8 cellular contexts compared by ENCODE assay signal in the genomic region with DNA sequence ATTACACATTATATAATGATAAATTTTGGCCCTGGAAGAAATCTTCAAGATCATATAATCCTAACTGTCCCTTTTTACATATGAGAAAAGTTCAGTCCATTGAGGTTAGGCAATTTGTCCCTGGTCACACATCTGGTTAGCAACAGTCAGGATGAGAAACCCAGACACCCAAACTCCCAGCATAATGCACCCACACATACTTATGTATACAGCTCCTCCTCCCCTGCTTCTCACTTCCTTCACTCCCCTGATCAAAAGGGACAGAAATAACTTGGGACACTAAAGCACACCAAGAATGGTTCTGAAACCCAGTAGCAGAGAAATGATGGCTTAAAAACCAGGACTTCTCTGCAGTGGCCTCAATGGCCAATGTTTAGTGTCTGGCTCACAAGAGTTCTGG. TPM values are rescaled to one million over a fixed set of nuclear protein-coding genes. Genes with fewer than 3 reads are reported as not detected.
DNase-seq lines count a peak whose midpoint lies in the region; ATAC-seq and TF ChIP-seq lines count a peak whose summit lies in the region.

No MANE protein-coding gene starts in this region.

- H3K27ac Mint-ChIP-seq in effector memory CD8-positive, alpha-beta T cell: peak overlapping the region; percentile 87 to 90
- peak overlapping the region in 5 of 9 donors; percentile 15 to 54 (median 26) for H3K27ac Mint-ChIP-seq in naive thymus-derived CD4-positive, alpha-beta T cell

- H3K9me3 Mint-ChIP-seq in effector memory CD8-positive, alpha-beta T cell: no peaks in the 10 kb centered on the region
- no peaks in the 10 kb centered on the region for H3K9me3 Mint-ChIP-seq in naive thymus-derived CD4-positive, alpha-beta T cell

- H3K27me3 Mint-ChIP-seq in effector memory CD8-positive, alpha-beta T cell: no peaks in the 10 kb centered on the region
- H3K27me3 Mint-ChIP-seq in naive thymus-derived CD4-positive, alpha-beta T cell: no peaks in the 10 kb centered on the region

- no peak for ATAC-seq in effector memory CD8-positive, alpha-beta T cell (replicated peaks)
- no peak for ATAC-seq in naive thymus-derived CD4-positive, alpha-beta T cell
- no peak for ATAC-seq in HG02852 (IDR thresholded peaks at IDR 0.05; ENCODE audit: unreplicated experiment)

- peaks cover 0 to 4% of the 10 kb centered on the region in 2 donors for H3K4me1 ChIP-seq in naive thymus-derived CD4-positive, alpha-beta T cell (ENCODE audit: control insufficient read depth in 2 of 2, insufficient read depth in 2 of 2, low read length in 2 of 2)

- H3K36me3 Mint-ChIP-seq in effector memory CD8-positive, alpha-beta T cell (ENCODE audit: insufficient read depth): peaks cover 7% of the 10 kb centered on the region
- peaks cover 0 to 25% (median 11%) of the 10 kb centered on the region in 5 donors for H3K36me3 Mint-ChIP-seq in naive thymus-derived CD4-positive, alpha-beta T cell

- DNase-seq in AG10803 (ENCODE audit: low read depth) (peak; percentile 65), LHCN-M2 (ENCODE audit: low read depth) (peak; percentile 26), KBM-7 (no peak), activated gamma-delta T cell (lab: John Stamatoyannopoulos, UW) (no peak)
- DNase-seq in effector memory CD8-positive, alpha-beta T cell: no peak
- DNase-seq in naive thymus-derived CD4-positive, alpha-beta T cell: no peak
- no peak for DNase-seq in effector CD4-positive, alpha-beta T cell

- no peaks in the 10 kb centered on the region for H3K9me3 ChIP-seq in naive thymus-derived CD4-positive, alpha-beta T cell (ENCODE audit: control insufficient read depth in 2 of 3, low read length in 3 of 3)

- H3K27ac ChIP-seq in naive thymus-derived CD4-positive, alpha-beta T cell (ENCODE audit: low read depth, low read length): no peak overlapping the region

- CTCF ChIA-PET in naive thymus-derived CD4-positive, alpha-beta T cell (lab: Charles Lee): interaction anchor here (0.8 to 1.2 kb wide), 3 partner anchors 13 to 92 kb away, joined by 3 to 4 read pairs (median 3); no protein-coding TSS in a partner anchor

- intact Hi-C loops in naive thymus-derived CD4-positive, alpha-beta T cell (cut with micrococcal nuclease): no loop called here

- H3K4me1 Mint-ChIP-seq in effector memory CD8-positive, alpha-beta T cell (ENCODE audit: low read depth in 2 of 2): peaks cover 19 to 21% of the 10 kb centered on the region in 2 donors
- H3K4me1 Mint-ChIP-seq in naive thymus-derived CD4-positive, alpha-beta T cell: peaks cover 15 to 58% (median 31%) of the 10 kb centered on the region in 7 donors

- in situ Hi-C loops in KBM-7 (cut with MboI; ENCODE audit: low pct_unique_long_range_greater_than_20kb, low sequenced_read_pairs): no loop called here

- peak overlapping the region; percentile 43 for H3K4me3 ChIP-seq in AG10803 (ENCODE audit: low read length)
- H3K4me3 ChIP-seq in naive thymus-derived CD4-positive, alpha-beta T cell (ENCODE audit: low read length): no peak overlapping the region

- H3K4me3 Mint-ChIP-seq in effector memory CD8-positive, alpha-beta T cell: peak overlapping the region in 1 of 2 donors; percentile 7
- peak overlapping the region in 1 of 10 donors; percentile 55 for H3K4me3 Mint-ChIP-seq in naive thymus-derived CD4-positive, alpha-beta T cell

- H3K36me3 ChIP-seq in naive thymus-derived CD4-positive, alpha-beta T cell (ENCODE audit: control insufficient read depth in 2 of 3, insufficient read depth in 3 of 3, low read length in 3 of 3): no peaks in the 10 kb centered on the region

- H3K27me3 ChIP-seq in naive thymus-derived CD4-positive, alpha-beta T cell (ENCODE audit: control insufficient read depth in 2 of 2, insufficient read depth in 2 of 2, low read length in 2 of 2): no peaks in the 10 kb centered on the region

- TF ChIP-seq CTCF in AG10803 (conservative IDR thresholded peaks at IDR 0.05; ENCODE audit: low read length): no peak

- POLR2A ChIA-PET in naive thymus-derived CD4-positive, alpha-beta T cell (lab: Charles Lee): interaction anchor here (0.6 kb wide), 1 partner anchor 53 kb away, joined by 3 read pairs; no protein-coding TSS in a partner anchor

RNA-seq across cellular contexts. Expression of gene NUMA1, which starts 11.1 kb away (rescaled TPM):
- total RNA-seq in LHCN-M2 (2014; rRNA removed): 120 and 132 TPM in 2 replicates
- 69.9 TPM for polyA plus RNA-seq in LHCN-M2 (2012)
- total RNA-seq in naive thymus-derived CD4-positive, alpha-beta T cell: 100 to 1,000 TPM; 216 to 453 (median 266) TPM
- 100 to 1,000 TPM in 1 of 2 donors, 10 to 100 TPM in 1; 27.1 to 142 TPM for polyA plus RNA-seq in naive thymus-derived CD4-positive, alpha-beta T cell

RNA-seq across cellular contexts. Expression of gene LRRC51, which starts 11.4 kb away (rescaled TPM):
- 6.4 and 7.8 TPM in 2 replicates for total RNA-seq in LHCN-M2 (2014; rRNA removed)
- 11.7 TPM for polyA plus RNA-seq in LHCN-M2 (2012)
- total RNA-seq in naive thymus-derived CD4-positive, alpha-beta T cell: 1 to 10 TPM; 1.2 to 7.8 (median 4.6) TPM
- 1 to 10 TPM; 2.0 to 2.7 TPM for polyA plus RNA-seq in naive thymus-derived CD4-positive, alpha-beta T cell

RNA-seq across cellular contexts. Expression of gene LAMTOR1, which starts 33.9 kb away (rescaled TPM):
- total RNA-seq in LHCN-M2 (2014; rRNA removed): 150 and 155 TPM in 2 replicates
- polyA plus RNA-seq in LHCN-M2 (2012): 203 TPM
- 10 to 100 TPM; 41.8 to 83.0 (median 69.7) TPM for total RNA-seq in naive thymus-derived CD4-positive, alpha-beta T cell
- polyA plus RNA-seq in naive thymus-derived CD4-positive, alpha-beta T cell: 10 to 100 TPM; 63.2 to 78.0 TPM

RNA-seq across cellular contexts. Expression of gene TOMT, which starts 36.5 kb away (rescaled TPM):
- not detected in 2 replicates for total RNA-seq in LHCN-M2 (2014; rRNA removed)
- polyA plus RNA-seq in LHCN-M2 (2012): not detected
- under 1 TPM in 1 of 5 experiments, not detected in 4; 0.42 TPM for total RNA-seq in naive thymus-derived CD4-positive, alpha-beta T cell
- not detected for polyA plus RNA-seq in naive thymus-derived CD4-positive, alpha-beta T cell

RNA-seq across cellular contexts. Expression of gene ANAPC15, which starts 43.3 kb away (rescaled TPM):
- 33.9 and 42.8 TPM in 2 replicates for total RNA-seq in LHCN-M2 (2014; rRNA removed)
- polyA plus RNA-seq in LHCN-M2 (2012): 117 TPM
- total RNA-seq in naive thymus-derived CD4-positive, alpha-beta T cell: 10 to 100 TPM; 43.0 to 59.6 (median 44.1) TPM
- polyA plus RNA-seq in naive thymus-derived CD4-positive, alpha-beta T cell: 100 to 1,000 TPM in 1 of 2 donors, 10 to 100 TPM in 1; 99.1 to 113 TPM

Comparison
In these comparisons a context has a peak if more than half of its experiments do, and no peak if none do; other contexts are left out.
1. DNase-seq: peak in AG10803 (single experiment) and LHCN-M2 (single experiment); none in effector memory CD8-positive, alpha-beta T cell (0 of 3), naive thymus-derived CD4-positive, alpha-beta T cell (0 of 9), effector CD4-positive, alpha-beta T cell (single experiment), KBM-7 (single experiment) and activated gamma-delta T cell (single experiment).